Comparison of ENCODE assay signal across 24 cellular contexts in the genomic region with DNA sequence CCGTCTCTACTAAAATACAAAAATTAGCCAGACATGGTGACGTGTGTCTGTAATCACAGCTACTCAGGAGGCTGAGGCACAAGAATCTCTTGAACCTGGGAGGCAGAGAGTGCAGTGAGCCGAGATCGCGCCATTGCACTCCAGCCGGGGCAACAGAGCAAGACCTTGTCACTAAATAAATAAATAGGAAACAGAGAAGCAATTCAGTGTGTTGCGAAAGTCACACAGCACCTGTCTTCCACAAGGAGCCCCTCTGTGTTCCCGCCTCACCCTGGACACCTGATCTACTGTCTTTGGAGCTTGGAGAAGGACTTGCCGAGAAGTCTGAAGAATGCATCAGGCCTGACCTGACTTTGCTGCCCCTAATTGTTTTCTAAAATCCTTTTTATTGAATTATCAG. TPM values are rescaled to one million over a fixed set of nuclear protein-coding genes. Genes with fewer than 3 reads are reported as not detected.
"Had no signal": no experiment of that assay in that cellular context is flagged by ENCODE, and none has a peak within 500 bp of the region (broad histone marks: within the 10 kb centered on the region; RNA-seq: fewer than 3 reads in every experiment).

No MANE protein-coding gene starts in this region.

- DNase-seq: activated CD4-positive, alpha-beta memory T cell treated with anti-CD3 and anti-CD28 coated beads, Interleukin-2, amount 10 ng/mL, durations not matched to agents 7 days and 5 days; activated CD4-positive, alpha-beta T cell treated with anti-CD3 and anti-CD28 coated beads for 36 hours; activated CD4-positive, alpha-beta T cell treated with anti-CD3 and anti-CD28 coated beads, Interleukin-2, amount 50 U/mL, for 1 hour; activated CD8-positive, alpha-beta memory T cell treated with anti-CD3 and anti-CD28 coated beads, Interleukin-2, amount 50 U/mL, for 4 hours; activated gamma-delta T cell treated with Interleukin-2 at 50 U/mL for 16 hours; activated naive CD4-positive, alpha-beta T cell treated with anti-CD3 and anti-CD28 coated beads, Interleukin-2, amount 10 ng/mL, durations not matched to agents 7 days and 5 days; activated naive CD8-positive, alpha-beta T cell treated with anti-CD3 and anti-CD28 coated beads, Interleukin-2, amount 10 ng/mL, durations not matched to agents 7 days and 5 days; activated T-cell treated with anti-CD3 and anti-CD28 coated beads, Interleukin-2, amount 50 U/mL, for 72 hours; adrenal gland; anterior cingulate cortex; cerebellar nuclear complex; MG63; MV-4-11; NCI-H1105; NCI-H1436; NCI-H1694 treated with DMSO at 0.1 percent for 48 hours; NCI-H2029 treated with DMSO at 0.1 percent for 48 hours; NCI-H510A treated with DMSO at 0.1 percent for 48 hours; PC-3; SIG-M5; T-helper 17 cell; T-helper 9 cell had no signal

- H3K4me3 Mint-ChIP-seq: activated CD4-positive, alpha-beta memory T cell treated with anti-CD3 and anti-CD28 coated beads, Interleukin-2, amount 10 ng/mL, durations not matched to agents 7 days and 5 days; activated CD4-positive, alpha-beta T cell treated with anti-CD3 and anti-CD28 coated beads for 36 hours; activated naive CD4-positive, alpha-beta T cell treated with anti-CD3 and anti-CD28 coated beads, Interleukin-2, amount 10 ng/mL, durations not matched to agents 7 days and 5 days; activated naive CD8-positive, alpha-beta T cell treated with anti-CD3 and anti-CD28 coated beads, Interleukin-2, amount 10 ng/mL, durations not matched to agents 7 days and 5 days; activated T-cell treated with anti-CD3 and anti-CD28 coated beads, Interleukin-2, amount 50 U/mL, for 72 hours; T-helper 17 cell had no signal

- H3K27me3 ChIP-seq: MG63 had no signal

- H3K27ac Mint-ChIP-seq: activated CD4-positive, alpha-beta memory T cell treated with anti-CD3 and anti-CD28 coated beads, Interleukin-2, amount 10 ng/mL, durations not matched to agents 7 days and 5 days; activated CD4-positive, alpha-beta T cell treated with anti-CD3 and anti-CD28 coated beads for 36 hours; activated naive CD4-positive, alpha-beta T cell treated with anti-CD3 and anti-CD28 coated beads, Interleukin-2, amount 10 ng/mL, durations not matched to agents 7 days and 5 days; activated naive CD8-positive, alpha-beta T cell treated with anti-CD3 and anti-CD28 coated beads, Interleukin-2, amount 10 ng/mL, durations not matched to agents 7 days and 5 days; activated T-cell treated with anti-CD3 and anti-CD28 coated beads, Interleukin-2, amount 50 U/mL, for 72 hours; activated T-helper 2 cell treated with anti-CD3 and anti-CD28 coated beads, Interferon-gamma antibody, Interleukin-2, Interleukin-4, amounts not matched to agents 10 μg/mL and 5 μg/mL and 100 μg/mL, durations not matched to agents 14 hours and 24 hours and 36 hours; T-helper 17 cell had no signal

- H3K36me3 Mint-ChIP-seq: activated naive CD4-positive, alpha-beta T cell treated with anti-CD3 and anti-CD28 coated beads, Interleukin-2, amount 10 ng/mL, durations not matched to agents 7 days and 5 days had no signal

- H3K27ac ChIP-seq: adrenal gland had no signal

- H3K9me3 Mint-ChIP-seq: activated CD4-positive, alpha-beta memory T cell treated with anti-CD3 and anti-CD28 coated beads, Interleukin-2, amount 10 ng/mL, durations not matched to agents 7 days and 5 days; activated naive CD4-positive, alpha-beta T cell treated with anti-CD3 and anti-CD28 coated beads, Interleukin-2, amount 10 ng/mL, durations not matched to agents 7 days and 5 days; activated naive CD8-positive, alpha-beta T cell treated with anti-CD3 and anti-CD28 coated beads, Interleukin-2, amount 10 ng/mL, durations not matched to agents 7 days and 5 days; activated T-cell treated with anti-CD3 and anti-CD28 coated beads, Interleukin-2, amount 50 U/mL, for 72 hours; activated T-helper 2 cell treated with anti-CD3 and anti-CD28 coated beads, Interferon-gamma antibody, Interleukin-2, Interleukin-4, amounts not matched to agents 10 μg/mL and 5 μg/mL and 100 μg/mL, durations not matched to agents 14 hours and 24 hours and 36 hours had no signal

- H3K9me3 ChIP-seq: adrenal gland, MG63 had no signal

- ATAC-seq: activated CD4-positive, alpha-beta T cell treated with anti-CD3 and anti-CD28 coated beads for 36 hours; activated T-cell treated with anti-CD3 and anti-CD28 coated beads, Interleukin-2, amount 50 U/mL, for 72 hours; PC-3; T-helper 17 cell had no signal

- H3K36me3 ChIP-seq: adrenal gland, MG63 had no signal

- H3K4me3 ChIP-seq: adrenal gland, MG63 had no signal

RNA-seq across cellular contexts. Expression of gene CDH1, which starts 3.5 kb away (rescaled TPM):
- total RNA-seq: RPMI7951 had no signal
